1 cellular context compared by ENCODE assay signal in genomic region chr14:93906341-93907329, GRCh38.
TF ChIP-seq lines count a peak whose summit lies in the region.

No MANE protein-coding gene starts in this region.

TF ChIP-seq in HEK293, 187 proteins besides CTCF, POLR2A, EP300 and RAD21 (continued from another document):
- peak; percentile 49; the same call in 1 of the 2 replicates for TF ChIP-seq ZNF26 (tag by site-specific recombination; IDR thresholded peaks at IDR 0.05)
TF ChIP-seq in HEK293: peak in this region for 5.
